1 cellular context compared by ENCODE assay signal in the genomic region with DNA sequence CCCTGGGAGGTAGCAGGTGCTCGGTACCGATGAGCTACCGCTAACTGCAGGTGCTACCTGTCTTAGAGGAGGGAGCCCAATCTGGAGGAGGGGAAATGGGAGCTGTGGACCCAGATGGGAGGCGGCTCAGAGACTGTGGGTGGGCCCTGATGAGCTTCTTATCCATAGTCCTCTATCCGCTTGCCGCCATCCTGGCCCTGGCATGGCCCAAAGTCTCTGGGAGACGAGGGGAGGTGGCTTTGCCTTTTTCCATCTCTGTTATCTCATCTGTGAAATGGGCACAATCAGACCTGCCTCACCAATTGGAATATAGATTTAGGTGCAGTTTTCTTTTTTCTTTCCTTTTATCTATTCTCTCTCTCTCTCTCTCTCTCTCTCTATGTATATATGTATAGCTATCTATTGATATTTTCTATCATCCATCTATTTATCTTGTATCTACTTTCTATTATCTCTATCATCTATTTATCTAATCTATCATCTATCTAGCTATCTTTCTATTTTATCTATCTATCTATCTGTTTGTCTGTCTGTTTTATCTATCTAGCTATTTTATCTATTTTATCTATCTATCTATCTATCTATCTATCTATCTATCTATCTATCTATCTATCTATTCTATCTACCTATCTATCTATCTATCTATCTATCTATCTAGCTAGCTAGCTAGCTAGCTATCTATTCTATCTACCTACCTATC.
TF ChIP-seq lines count a peak whose summit lies in the region.

No MANE protein-coding gene starts in this region.

TF ChIP-seq in K562, 482 proteins besides CTCF, POLR2A, EP300 and RAD21 (continues in another document):
- TF ChIP-seq CREB1 (IDR thresholded peaks at IDR 0.05) (no peak), CREB1 (CRISPR knock-in tag; IDR thresholded peaks at IDR 0.05) (no peak), ZNF780A (CRISPR knock-in tag; IDR thresholded peaks at IDR 0.05) (no peak), ZNF644 (tag; IDR thresholded peaks at IDR 0.05; ENCODE audit: low read depth) (no peak), GATAD2B (IDR thresholded peaks at IDR 0.05; ENCODE audit: borderline replicate concordance) (0 out of 2 replicates have a peak, but pooled peaks have one; percentile 22), KDM1A (IDR thresholded peaks at IDR 0.05) (peak in 1 of 2 experiments; percentile 65; a peak in 2 of 4 replicates), HDAC2 (IDR thresholded peaks at IDR 0.05) (peak; percentile 32; the same call in 1 of the 2 replicates), BCOR (IDR thresholded peaks at IDR 0.05) (peak; percentile 89), CTBP1 (IDR thresholded peaks at IDR 0.05; ENCODE audit: borderline replicate concordance) (peak; percentile 5; the same call in 1 of the 2 replicates), NEUROD1 (IDR thresholded peaks at IDR 0.05; ENCODE audit: borderline replicate concordance, low read depth, low read length, partially characterized antibody) (no peak), SMARCA5 (IDR thresholded peaks at IDR 0.05) (peak; percentile 53; the same call in 1 of the 2 replicates), NONO (IDR thresholded peaks at IDR 0.05; ENCODE audit: low read depth in 2 of 2, low read length in 1 of 2) (no peak), SAFB2 (IDR thresholded peaks at IDR 0.05; ENCODE audit: borderline replicate concordance, low read depth, low read length, severe bottlenecking) (no peak), MCM5 (IDR thresholded peaks at IDR 0.05; ENCODE audit: low read depth) (no peak), MTA1 (IDR thresholded peaks at IDR 0.05; ENCODE audit: borderline replicate concordance) (0 out of 2 replicates have a peak, but pooled peaks have one; percentile 19), BRD9 (IDR thresholded peaks at IDR 0.05; ENCODE audit: low read depth, partially characterized antibody) (no peak), ADNP (tag; IDR thresholded peaks at IDR 0.05) (peak; percentile 92), RB1 (IDR thresholded peaks at IDR 0.05; ENCODE audit: low read depth) (no peak), NELFE (IDR thresholded peaks at IDR 0.05; ENCODE audit: insufficient read depth, insufficient read length) (no peak), PTBP1 (IDR thresholded peaks at IDR 0.05; ENCODE audit: low read depth, low read length) (0 out of 2 replicates have a peak, but pooled peaks have one; percentile 42), GATA2 (CRISPR knock-in tag; IDR thresholded peaks at IDR 0.05) (peak; percentile 17; the same call in 1 of the 2 replicates), ZKSCAN8 (CRISPR knock-in tag; IDR thresholded peaks at IDR 0.05) (no peak), STAT5A (IDR thresholded peaks at IDR 0.05; ENCODE audit: borderline replicate concordance, low read length) (no peak), FOXK2 (conservative IDR thresholded peaks at IDR 0.05 in 1 of 2, IDR thresholded peaks at IDR 0.05 in 1 of 2; ENCODE audit: low read depth in 2 of 2) (no peak), RCOR1 (IDR thresholded peaks at IDR 0.05; ENCODE audit: borderline replicate concordance in 1 of 2, low read depth in 2 of 2, low read length in 2 of 2) (peak in 1 of 2 experiments; percentile 23; a peak in 1 of 4 replicates), CBFA2T3 (IDR thresholded peaks at IDR 0.05) (no peak), ZC3H4 (CRISPR knock-in tag; IDR thresholded peaks at IDR 0.05; ENCODE audit: borderline replicate concordance) (no peak), RBM25 (IDR thresholded peaks at IDR 0.05; ENCODE audit: low read depth, low read length, severe bottlenecking) (peak; percentile 91), ZNF445 (CRISPR knock-in tag; IDR thresholded peaks at IDR 0.05; ENCODE audit: low read depth) (no peak), TSC22D4 (tag; IDR thresholded peaks at IDR 0.05) (no peak), ZNF316 (IDR thresholded peaks at IDR 0.05) (no peak), FIP1L1 (IDR thresholded peaks at IDR 0.05; ENCODE audit: low read depth, low read length, poor library complexity, severe bottlenecking) (no peak), MCM2 (IDR thresholded peaks at IDR 0.05; ENCODE audit: low read depth) (no peak), ZNF695 (CRISPR knock-in tag; IDR thresholded peaks at IDR 0.05) (no peak), ZNF184 (CRISPR knock-in tag; IDR thresholded peaks at IDR 0.05) (no peak), ELF2 (CRISPR knock-in tag; IDR thresholded peaks at IDR 0.05) (no peak), NFXL1 (CRISPR knock-in tag; IDR thresholded peaks at IDR 0.05) (no peak), TFAM (CRISPR knock-in tag; conservative IDR thresholded peaks at IDR 0.05) (no peak), CHD1 (IDR thresholded peaks at IDR 0.05; ENCODE audit: low read length) (no peak), POLR2H (tag; IDR thresholded peaks at IDR 0.05; ENCODE audit: low read depth) (no peak), KLF10 (CRISPR knock-in tag; IDR thresholded peaks at IDR 0.05) (no peak)
- TF ChIP-seq, protein P1, sequence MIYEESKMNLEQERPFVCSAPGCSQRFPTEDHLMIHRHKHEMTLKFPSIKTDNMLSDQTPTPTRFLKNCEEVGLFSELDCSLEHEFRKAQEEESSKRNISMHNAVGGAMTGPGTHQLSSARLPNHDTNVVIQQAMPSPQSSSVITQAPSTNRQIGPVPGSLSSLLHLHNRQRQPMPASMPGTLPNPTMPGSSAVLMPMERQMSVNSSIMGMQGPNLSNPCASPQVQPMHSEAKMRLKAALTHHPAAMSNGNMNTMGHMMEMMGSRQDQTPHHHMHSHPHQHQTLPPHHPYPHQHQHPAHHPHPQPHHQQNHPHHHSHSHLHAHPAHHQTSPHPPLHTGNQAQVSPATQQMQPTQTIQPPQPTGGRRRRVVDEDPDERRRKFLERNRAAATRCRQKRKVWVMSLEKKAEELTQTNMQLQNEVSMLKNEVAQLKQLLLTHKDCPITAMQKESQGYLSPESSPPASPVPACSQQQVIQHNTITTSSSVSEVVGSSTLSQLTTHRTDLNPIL (CRISPR knock-in tag; IDR thresholded peaks at IDR 0.05) = no peak
- TF ChIP-seq, protein P2, sequence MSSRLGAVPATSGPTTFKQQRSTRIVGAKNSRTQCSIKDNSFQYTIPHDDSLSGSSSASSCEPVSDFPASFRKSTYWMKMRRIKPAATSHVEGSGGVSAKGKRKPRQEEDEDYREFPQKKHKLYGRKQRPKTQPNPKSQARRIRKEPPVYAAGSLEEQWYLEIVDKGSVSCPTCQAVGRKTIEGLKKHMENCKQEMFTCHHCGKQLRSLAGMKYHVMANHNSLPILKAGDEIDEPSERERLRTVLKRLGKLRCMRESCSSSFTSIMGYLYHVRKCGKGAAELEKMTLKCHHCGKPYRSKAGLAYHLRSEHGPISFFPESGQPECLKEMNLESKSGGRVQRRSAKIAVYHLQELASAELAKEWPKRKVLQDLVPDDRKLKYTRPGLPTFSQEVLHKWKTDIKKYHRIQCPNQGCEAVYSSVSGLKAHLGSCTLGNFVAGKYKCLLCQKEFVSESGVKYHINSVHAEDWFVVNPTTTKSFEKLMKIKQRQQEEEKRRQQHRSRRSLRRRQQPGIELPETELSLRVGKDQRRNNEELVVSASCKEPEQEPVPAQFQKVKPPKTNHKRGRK (tag; IDR thresholded peaks at IDR 0.05) = peak; percentile 57; the same call in 1 of the 2 replicates
- TF ChIP-seq, protein P3, sequence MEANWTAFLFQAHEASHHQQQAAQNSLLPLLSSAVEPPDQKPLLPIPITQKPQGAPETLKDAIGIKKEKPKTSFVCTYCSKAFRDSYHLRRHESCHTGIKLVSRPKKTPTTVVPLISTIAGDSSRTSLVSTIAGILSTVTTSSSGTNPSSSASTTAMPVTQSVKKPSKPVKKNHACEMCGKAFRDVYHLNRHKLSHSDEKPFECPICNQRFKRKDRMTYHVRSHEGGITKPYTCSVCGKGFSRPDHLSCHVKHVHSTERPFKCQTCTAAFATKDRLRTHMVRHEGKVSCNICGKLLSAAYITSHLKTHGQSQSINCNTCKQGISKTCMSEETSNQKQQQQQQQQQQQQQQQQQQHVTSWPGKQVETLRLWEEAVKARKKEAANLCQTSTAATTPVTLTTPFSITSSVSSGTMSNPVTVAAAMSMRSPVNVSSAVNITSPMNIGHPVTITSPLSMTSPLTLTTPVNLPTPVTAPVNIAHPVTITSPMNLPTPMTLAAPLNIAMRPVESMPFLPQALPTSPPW (CRISPR knock-in tag; IDR thresholded peaks at IDR 0.05) = no peak
- TF ChIP-seq, protein P4, sequence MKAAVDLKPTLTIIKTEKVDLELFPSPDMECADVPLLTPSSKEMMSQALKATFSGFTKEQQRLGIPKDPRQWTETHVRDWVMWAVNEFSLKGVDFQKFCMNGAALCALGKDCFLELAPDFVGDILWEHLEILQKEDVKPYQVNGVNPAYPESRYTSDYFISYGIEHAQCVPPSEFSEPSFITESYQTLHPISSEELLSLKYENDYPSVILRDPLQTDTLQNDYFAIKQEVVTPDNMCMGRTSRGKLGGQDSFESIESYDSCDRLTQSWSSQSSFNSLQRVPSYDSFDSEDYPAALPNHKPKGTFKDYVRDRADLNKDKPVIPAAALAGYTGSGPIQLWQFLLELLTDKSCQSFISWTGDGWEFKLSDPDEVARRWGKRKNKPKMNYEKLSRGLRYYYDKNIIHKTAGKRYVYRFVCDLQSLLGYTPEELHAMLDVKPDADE (conservative IDR thresholded peaks at IDR 0.05; ENCODE audit: control insufficient read depth, low read depth, low read length) = no peak
- TF ChIP-seq, protein P5, sequence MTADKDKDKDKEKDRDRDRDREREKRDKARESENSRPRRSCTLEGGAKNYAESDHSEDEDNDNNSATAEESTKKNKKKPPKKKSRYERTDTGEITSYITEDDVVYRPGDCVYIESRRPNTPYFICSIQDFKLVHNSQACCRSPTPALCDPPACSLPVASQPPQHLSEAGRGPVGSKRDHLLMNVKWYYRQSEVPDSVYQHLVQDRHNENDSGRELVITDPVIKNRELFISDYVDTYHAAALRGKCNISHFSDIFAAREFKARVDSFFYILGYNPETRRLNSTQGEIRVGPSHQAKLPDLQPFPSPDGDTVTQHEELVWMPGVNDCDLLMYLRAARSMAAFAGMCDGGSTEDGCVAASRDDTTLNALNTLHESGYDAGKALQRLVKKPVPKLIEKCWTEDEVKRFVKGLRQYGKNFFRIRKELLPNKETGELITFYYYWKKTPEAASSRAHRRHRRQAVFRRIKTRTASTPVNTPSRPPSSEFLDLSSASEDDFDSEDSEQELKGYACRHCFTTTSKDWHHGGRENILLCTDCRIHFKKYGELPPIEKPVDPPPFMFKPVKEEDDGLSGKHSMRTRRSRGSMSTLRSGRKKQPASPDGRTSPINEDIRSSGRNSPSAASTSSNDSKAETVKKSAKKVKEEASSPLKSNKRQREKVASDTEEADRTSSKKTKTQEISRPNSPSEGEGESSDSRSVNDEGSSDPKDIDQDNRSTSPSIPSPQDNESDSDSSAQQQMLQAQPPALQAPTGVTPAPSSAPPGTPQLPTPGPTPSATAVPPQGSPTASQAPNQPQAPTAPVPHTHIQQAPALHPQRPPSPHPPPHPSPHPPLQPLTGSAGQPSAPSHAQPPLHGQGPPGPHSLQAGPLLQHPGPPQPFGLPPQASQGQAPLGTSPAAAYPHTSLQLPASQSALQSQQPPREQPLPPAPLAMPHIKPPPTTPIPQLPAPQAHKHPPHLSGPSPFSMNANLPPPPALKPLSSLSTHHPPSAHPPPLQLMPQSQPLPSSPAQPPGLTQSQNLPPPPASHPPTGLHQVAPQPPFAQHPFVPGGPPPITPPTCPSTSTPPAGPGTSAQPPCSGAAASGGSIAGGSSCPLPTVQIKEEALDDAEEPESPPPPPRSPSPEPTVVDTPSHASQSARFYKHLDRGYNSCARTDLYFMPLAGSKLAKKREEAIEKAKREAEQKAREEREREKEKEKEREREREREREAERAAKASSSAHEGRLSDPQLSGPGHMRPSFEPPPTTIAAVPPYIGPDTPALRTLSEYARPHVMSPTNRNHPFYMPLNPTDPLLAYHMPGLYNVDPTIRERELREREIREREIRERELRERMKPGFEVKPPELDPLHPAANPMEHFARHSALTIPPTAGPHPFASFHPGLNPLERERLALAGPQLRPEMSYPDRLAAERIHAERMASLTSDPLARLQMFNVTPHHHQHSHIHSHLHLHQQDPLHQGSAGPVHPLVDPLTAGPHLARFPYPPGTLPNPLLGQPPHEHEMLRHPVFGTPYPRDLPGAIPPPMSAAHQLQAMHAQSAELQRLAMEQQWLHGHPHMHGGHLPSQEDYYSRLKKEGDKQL (CRISPR knock-in tag; IDR thresholded peaks at IDR 0.05; ENCODE audit: borderline replicate concordance) = no peak
- TF ChIP-seq, protein P6, sequence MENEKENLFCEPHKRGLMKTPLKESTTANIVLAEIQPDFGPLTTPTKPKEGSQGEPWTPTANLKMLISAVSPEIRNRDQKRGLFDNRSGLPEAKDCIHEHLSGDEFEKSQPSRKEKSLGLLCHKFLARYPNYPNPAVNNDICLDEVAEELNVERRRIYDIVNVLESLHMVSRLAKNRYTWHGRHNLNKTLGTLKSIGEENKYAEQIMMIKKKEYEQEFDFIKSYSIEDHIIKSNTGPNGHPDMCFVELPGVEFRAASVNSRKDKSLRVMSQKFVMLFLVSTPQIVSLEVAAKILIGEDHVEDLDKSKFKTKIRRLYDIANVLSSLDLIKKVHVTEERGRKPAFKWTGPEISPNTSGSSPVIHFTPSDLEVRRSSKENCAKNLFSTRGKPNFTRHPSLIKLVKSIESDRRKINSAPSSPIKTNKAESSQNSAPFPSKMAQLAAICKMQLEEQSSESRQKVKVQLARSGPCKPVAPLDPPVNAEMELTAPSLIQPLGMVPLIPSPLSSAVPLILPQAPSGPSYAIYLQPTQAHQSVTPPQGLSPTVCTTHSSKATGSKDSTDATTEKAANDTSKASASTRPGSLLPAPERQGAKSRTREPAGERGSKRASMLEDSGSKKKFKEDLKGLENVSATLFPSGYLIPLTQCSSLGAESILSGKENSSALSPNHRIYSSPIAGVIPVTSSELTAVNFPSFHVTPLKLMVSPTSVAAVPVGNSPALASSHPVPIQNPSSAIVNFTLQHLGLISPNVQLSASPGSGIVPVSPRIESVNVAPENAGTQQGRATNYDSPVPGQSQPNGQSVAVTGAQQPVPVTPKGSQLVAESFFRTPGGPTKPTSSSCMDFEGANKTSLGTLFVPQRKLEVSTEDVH (IDR thresholded peaks at IDR 0.05; ENCODE audit: low read depth, partially characterized antibody) = no peak
- TF ChIP-seq, protein P7, sequence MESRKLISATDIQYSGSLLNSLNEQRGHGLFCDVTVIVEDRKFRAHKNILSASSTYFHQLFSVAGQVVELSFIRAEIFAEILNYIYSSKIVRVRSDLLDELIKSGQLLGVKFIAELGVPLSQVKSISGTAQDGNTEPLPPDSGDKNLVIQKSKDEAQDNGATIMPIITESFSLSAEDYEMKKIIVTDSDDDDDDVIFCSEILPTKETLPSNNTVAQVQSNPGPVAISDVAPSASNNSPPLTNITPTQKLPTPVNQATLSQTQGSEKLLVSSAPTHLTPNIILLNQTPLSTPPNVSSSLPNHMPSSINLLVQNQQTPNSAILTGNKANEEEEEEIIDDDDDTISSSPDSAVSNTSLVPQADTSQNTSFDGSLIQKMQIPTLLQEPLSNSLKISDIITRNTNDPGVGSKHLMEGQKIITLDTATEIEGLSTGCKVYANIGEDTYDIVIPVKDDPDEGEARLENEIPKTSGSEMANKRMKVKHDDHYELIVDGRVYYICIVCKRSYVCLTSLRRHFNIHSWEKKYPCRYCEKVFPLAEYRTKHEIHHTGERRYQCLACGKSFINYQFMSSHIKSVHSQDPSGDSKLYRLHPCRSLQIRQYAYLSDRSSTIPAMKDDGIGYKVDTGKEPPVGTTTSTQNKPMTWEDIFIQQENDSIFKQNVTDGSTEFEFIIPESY (CRISPR knock-in tag; IDR thresholded peaks at IDR 0.05) = peak; percentile 32; the same call in 1 of the 2 replicates
